Comparison of ENCODE assay signal across 1 cellular context in the genomic region with DNA sequence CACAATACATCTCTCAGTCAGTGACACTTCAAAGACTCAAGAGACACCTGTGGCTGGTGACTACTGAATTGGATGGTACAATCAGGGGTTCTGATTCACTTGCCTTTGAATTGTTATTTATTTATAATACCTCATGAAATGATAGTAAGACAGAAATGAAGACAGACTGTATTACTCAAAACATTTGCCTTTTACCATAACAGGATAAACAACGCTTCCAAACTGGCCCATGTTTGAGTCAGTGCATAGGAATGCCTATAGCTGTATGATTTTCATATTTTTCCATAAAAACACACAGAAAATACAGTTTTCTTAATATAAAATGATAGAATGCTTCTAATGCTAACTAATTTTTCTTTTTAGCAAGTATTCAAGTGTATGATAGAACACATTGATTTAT.
TF ChIP-seq lines count a peak whose summit lies in the region.

No MANE protein-coding gene starts in this region.

TF ChIP-seq in SK-N-SH, 30 proteins besides CTCF, POLR2A, EP300 and RAD21 (continued from another document):
- TF ChIP-seq, protein P1, sequence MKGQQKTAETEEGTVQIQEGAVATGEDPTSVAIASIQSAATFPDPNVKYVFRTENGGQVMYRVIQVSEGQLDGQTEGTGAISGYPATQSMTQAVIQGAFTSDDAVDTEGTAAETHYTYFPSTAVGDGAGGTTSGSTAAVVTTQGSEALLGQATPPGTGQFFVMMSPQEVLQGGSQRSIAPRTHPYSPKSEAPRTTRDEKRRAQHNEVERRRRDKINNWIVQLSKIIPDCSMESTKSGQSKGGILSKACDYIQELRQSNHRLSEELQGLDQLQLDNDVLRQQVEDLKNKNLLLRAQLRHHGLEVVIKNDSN (IDR thresholded peaks at IDR 0.05; ENCODE audit: borderline replicate concordance, low read depth) = no peak
- TF ChIP-seq GABPA (IDR thresholded peaks at IDR 0.05; ENCODE audit: low read depth) (no peak), NFIC (IDR thresholded peaks at IDR 0.05; ENCODE audit: borderline replicate concordance) (no peak), MEF2A (IDR thresholded peaks at IDR 0.05; ENCODE audit: borderline replicate concordance, low read depth) (no peak), GATA2 (CRISPR knock-in tag; IDR thresholded peaks at IDR 0.05) (no peak), FOSL2 (IDR thresholded peaks at IDR 0.05; ENCODE audit: borderline replicate concordance, low read depth) (no peak)
- TF ChIP-seq, protein P2, sequence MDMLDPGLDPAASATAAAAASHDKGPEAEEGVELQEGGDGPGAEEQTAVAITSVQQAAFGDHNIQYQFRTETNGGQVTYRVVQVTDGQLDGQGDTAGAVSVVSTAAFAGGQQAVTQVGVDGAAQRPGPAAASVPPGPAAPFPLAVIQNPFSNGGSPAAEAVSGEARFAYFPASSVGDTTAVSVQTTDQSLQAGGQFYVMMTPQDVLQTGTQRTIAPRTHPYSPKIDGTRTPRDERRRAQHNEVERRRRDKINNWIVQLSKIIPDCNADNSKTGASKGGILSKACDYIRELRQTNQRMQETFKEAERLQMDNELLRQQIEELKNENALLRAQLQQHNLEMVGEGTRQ (IDR thresholded peaks at IDR 0.05; ENCODE audit: borderline replicate concordance, low read depth, low read length) = no peak
